Comparison of ENCODE assay signal across 22 cellular contexts in the genomic region with DNA sequence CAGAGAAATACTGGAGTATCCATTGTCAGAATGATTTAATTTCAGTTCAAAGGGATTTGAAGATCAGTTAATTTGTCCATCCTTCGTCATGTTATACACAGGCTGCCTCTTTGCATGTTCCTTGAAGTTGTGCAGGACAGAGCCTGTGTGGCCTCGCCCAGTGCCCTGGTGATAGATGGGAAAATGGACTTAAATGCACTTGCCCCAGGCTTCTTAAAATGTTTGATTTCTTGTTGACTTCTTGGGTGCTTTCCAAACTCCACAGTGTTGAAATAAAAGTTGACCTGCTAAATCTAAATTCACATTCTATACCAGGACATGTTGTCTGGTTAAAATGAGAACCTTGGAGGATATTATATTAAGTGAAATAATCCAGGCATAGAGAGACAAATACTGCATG.
"Had no signal": no experiment of that assay in that cellular context is flagged by ENCODE, and none has a peak within 500 bp of the region (broad histone marks: within the 10 kb centered on the region; RNA-seq: fewer than 3 reads in every experiment).

No MANE protein-coding gene starts in this region.

- H3K4me1 ChIP-seq: adrenal gland had no signal

- H3K9me3 Mint-ChIP-seq: activated B cell treated with CpG ODN at 0.5 μM for 24 hours; activated CD4-positive, alpha-beta T cell treated with anti-CD3 and anti-CD28 coated beads, Interleukin-2, amount 10 ng/mL, durations not matched to agents 24 days and 14 days; activated naive CD4-positive, alpha-beta T cell treated with anti-CD3 and anti-CD28 coated beads, Interleukin-2, amount 10 ng/mL, durations not matched to agents 7 days and 5 days; activated naive CD8-positive, alpha-beta T cell treated with anti-CD3 and anti-CD28 coated beads for 36 hours; activated T-cell treated with anti-CD3 and anti-CD28 coated beads, Interleukin-2, amount 50 U/mL, for 24 hours; activated T-helper 17 cell treated with anti-CD3 and anti-CD28 coated beads, Interleukin-2, amount 50 U/mL, for 72 hours; T-helper 1 cell treated with Interleukin-12 subunit alpha and Interleukin-12 subunit beta and Interleukin-4 antibody, amounts not matched to agents 30 μg/mL and 1 μg/mL, for 36 hours had no signal

- DNase-seq: activated B cell treated with CpG ODN at 0.5 μM for 24 hours; activated CD4-positive, alpha-beta T cell treated with anti-CD3 and anti-CD28 coated beads for 1 hour; activated CD4-positive, alpha-beta T cell treated with anti-CD3 and anti-CD28 coated beads, Interleukin-2, amount 10 ng/mL, durations not matched to agents 24 days and 14 days; activated CD4-positive, alpha-beta T cell treated with anti-CD3 and anti-CD28 coated beads, Interleukin-2, amount 50 U/mL, for 48 hours; activated CD8-positive, alpha-beta memory T cell treated with anti-CD3 and anti-CD28 coated beads, Interleukin-2, amount 10 ng/mL, durations not matched to agents 7 days and 5 days; activated gamma-delta T cell; activated naive CD4-positive, alpha-beta T cell treated with anti-CD3 and anti-CD28 coated beads, Interleukin-2, amount 10 ng/mL, durations not matched to agents 7 days and 5 days; activated naive CD8-positive, alpha-beta T cell treated with anti-CD3 and anti-CD28 coated beads for 36 hours; activated T-cell treated with anti-CD3 and anti-CD28 coated beads, Interleukin-2, amount 50 U/mL, for 24 hours; adrenal gland; anterior cingulate cortex; caudate nucleus; NCI-H1048; NCI-H146; NCI-H187 treated with DMSO at 0.1 percent for 48 hours; NCI-H2081 treated with DMSO at 0.1 percent for 48 hours; NCI-H446; NCI-H524; PC-3; SHP77 had no signal

- H3K4me3 ChIP-seq: adrenal gland had no signal

- H3K36me3 ChIP-seq: adrenal gland had no signal

- H3K27ac ChIP-seq: adrenal gland had no signal

- H3K4me1 Mint-ChIP-seq: activated CD4-positive, alpha-beta T cell treated with anti-CD3 and anti-CD28 coated beads, Interleukin-2, amount 10 ng/mL, durations not matched to agents 24 days and 14 days; activated CD8-positive, alpha-beta memory T cell treated with anti-CD3 and anti-CD28 coated beads, Interleukin-2, amount 10 ng/mL, durations not matched to agents 7 days and 5 days; activated naive CD4-positive, alpha-beta T cell treated with anti-CD3 and anti-CD28 coated beads, Interleukin-2, amount 10 ng/mL, durations not matched to agents 7 days and 5 days; activated naive CD8-positive, alpha-beta T cell treated with anti-CD3 and anti-CD28 coated beads for 36 hours; activated T-helper 17 cell treated with anti-CD3 and anti-CD28 coated beads, Interleukin-2, amount 50 U/mL, for 72 hours had no signal

- H3K27ac Mint-ChIP-seq: activated B cell treated with CpG ODN at 0.5 μM for 24 hours; activated CD4-positive, alpha-beta T cell treated with anti-CD3 and anti-CD28 coated beads, Interleukin-2, amount 10 ng/mL, durations not matched to agents 24 days and 14 days; activated CD8-positive, alpha-beta memory T cell treated with anti-CD3 and anti-CD28 coated beads, Interleukin-2, amount 10 ng/mL, durations not matched to agents 7 days and 5 days; activated naive CD4-positive, alpha-beta T cell treated with anti-CD3 and anti-CD28 coated beads, Interleukin-2, amount 10 ng/mL, durations not matched to agents 7 days and 5 days; activated naive CD8-positive, alpha-beta T cell treated with anti-CD3 and anti-CD28 coated beads for 36 hours; activated T-cell treated with anti-CD3 and anti-CD28 coated beads, Interleukin-2, amount 50 U/mL, for 24 hours; activated T-helper 17 cell treated with anti-CD3 and anti-CD28 coated beads, Interleukin-2, amount 50 U/mL, for 72 hours; T-helper 1 cell treated with Interleukin-12 subunit alpha and Interleukin-12 subunit beta and Interleukin-4 antibody, amounts not matched to agents 30 μg/mL and 1 μg/mL, for 36 hours had no signal

- ATAC-seq: activated CD8-positive, alpha-beta memory T cell treated with anti-CD3 and anti-CD28 coated beads, Interleukin-2, amount 10 ng/mL, durations not matched to agents 7 days and 5 days; activated T-helper 17 cell treated with anti-CD3 and anti-CD28 coated beads, Interleukin-2, amount 50 U/mL, for 72 hours; PC-3 had no signal

- H3K9me3 ChIP-seq: adrenal gland had no signal

- H3K4me3 Mint-ChIP-seq: activated B cell treated with CpG ODN at 0.5 μM for 24 hours; activated CD4-positive, alpha-beta T cell treated with anti-CD3 and anti-CD28 coated beads, Interleukin-2, amount 10 ng/mL, durations not matched to agents 24 days and 14 days; activated CD8-positive, alpha-beta memory T cell treated with anti-CD3 and anti-CD28 coated beads, Interleukin-2, amount 10 ng/mL, durations not matched to agents 7 days and 5 days; activated naive CD4-positive, alpha-beta T cell treated with anti-CD3 and anti-CD28 coated beads, Interleukin-2, amount 10 ng/mL, durations not matched to agents 7 days and 5 days; activated naive CD8-positive, alpha-beta T cell treated with anti-CD3 and anti-CD28 coated beads for 36 hours; activated T-cell treated with anti-CD3 and anti-CD28 coated beads, Interleukin-2, amount 50 U/mL, for 24 hours; activated T-helper 17 cell treated with anti-CD3 and anti-CD28 coated beads, Interleukin-2, amount 50 U/mL, for 72 hours; T-helper 1 cell treated with Interleukin-12 subunit alpha and Interleukin-12 subunit beta and Interleukin-4 antibody, amounts not matched to agents 30 μg/mL and 1 μg/mL, for 36 hours had no signal

- H3K36me3 Mint-ChIP-seq: activated CD8-positive, alpha-beta memory T cell treated with anti-CD3 and anti-CD28 coated beads, Interleukin-2, amount 10 ng/mL, durations not matched to agents 7 days and 5 days; activated naive CD4-positive, alpha-beta T cell treated with anti-CD3 and anti-CD28 coated beads, Interleukin-2, amount 10 ng/mL, durations not matched to agents 7 days and 5 days; activated naive CD8-positive, alpha-beta T cell treated with anti-CD3 and anti-CD28 coated beads for 36 hours had no signal

- H3K27me3 ChIP-seq: adrenal gland had no signal
